Comparison of ENCODE assay signal across 21 cellular contexts in genomic region chr3:80564391-80564790, GRCh38.
"Had no signal": no experiment of that assay in that cellular context is flagged by ENCODE, and none has a peak within 500 bp of the region (broad histone marks: within the 10 kb centered on the region; RNA-seq: fewer than 3 reads in every experiment).

No MANE protein-coding gene starts in this region.

- H3K27ac Mint-ChIP-seq: naive thymus-derived CD4-positive, alpha-beta T cell had no signal

- H3K4me3 ChIP-seq: coronary artery, dorsolateral prefrontal cortex, esophagus muscularis mucosa, gastroesophageal sphincter, heart right ventricle, left lung, lower lobe of right lung had no signal

- H3K4me1 Mint-ChIP-seq: naive thymus-derived CD4-positive, alpha-beta T cell had no signal

- H3K36me3 ChIP-seq: esophagus muscularis mucosa, gastroesophageal sphincter, heart right ventricle, left lung, lower lobe of right lung had no signal

- H3K4me1 ChIP-seq: esophagus muscularis mucosa, foreskin keratinocyte, gastroesophageal sphincter, heart right ventricle, left lung, lower lobe of right lung had no signal

- H3K36me3 Mint-ChIP-seq: naive thymus-derived CD4-positive, alpha-beta T cell had no signal

- H3K27ac ChIP-seq: coronary artery, dorsolateral prefrontal cortex, esophagus muscularis mucosa, foreskin keratinocyte, gastroesophageal sphincter, heart right ventricle, left lung, lower lobe of right lung had no signal

- H3K4me3 Mint-ChIP-seq: naive thymus-derived CD4-positive, alpha-beta T cell had no signal

- H3K27me3 Mint-ChIP-seq: naive thymus-derived CD4-positive, alpha-beta T cell had no signal

- H3K9me3 ChIP-seq: esophagus muscularis mucosa, gastroesophageal sphincter, lower lobe of right lung had no signal

- ATAC-seq: foreskin keratinocyte; gastroesophageal sphincter; heart right ventricle; left cardiac atrium; left lung; left ventricle myocardium superior; lower lobe of right lung; naive thymus-derived CD4-positive, alpha-beta T cell had no signal

- FAIRE-seq: endothelial cell of umbilical vein, keratinocyte had no signal

- H3K27me3 ChIP-seq: dorsolateral prefrontal cortex, foreskin keratinocyte, gastroesophageal sphincter, heart right ventricle, left lung had no signal

- DNase-seq: dermis blood vessel endothelial cell; dorsolateral prefrontal cortex; effector CD4-positive, alpha-beta T cell; effector memory CD4-positive, alpha-beta T cell; foreskin keratinocyte; glutamatergic neuron; head of caudate nucleus; heart right ventricle; hippocampal formation; left cardiac atrium; left lung; left ventricle myocardium superior; lower lobe of right lung; mesenchymal stem cell; midbrain; naive thymus-derived CD4-positive, alpha-beta T cell had no signal
